ENCODE assay signal across 8 cellular contexts in the genomic region with DNA sequence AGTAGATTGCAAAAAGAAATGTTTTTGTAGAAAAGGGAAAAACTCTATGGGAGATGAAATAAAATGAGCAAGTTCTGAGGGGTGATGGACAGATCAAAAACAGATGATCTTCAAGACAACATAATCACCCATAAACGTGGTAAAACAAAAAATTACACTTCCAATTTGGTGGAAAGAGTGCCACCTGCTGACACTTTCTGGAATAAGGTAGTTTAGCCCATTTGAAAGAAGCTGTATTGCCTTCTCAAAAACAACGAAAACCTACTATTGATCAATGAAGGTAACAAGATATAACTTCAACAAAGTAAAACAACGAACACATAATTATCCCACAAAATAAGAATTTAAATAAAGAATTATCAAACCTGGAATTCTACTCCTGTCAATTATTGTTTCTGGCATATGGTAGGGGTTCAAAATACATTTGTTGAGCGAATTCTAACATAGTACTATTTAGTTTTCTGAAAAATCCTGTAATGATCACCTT. TPM values are rescaled to one million over a fixed set of nuclear protein-coding genes. Genes with fewer than 3 reads are reported as not detected.
DNase-seq lines count a peak whose midpoint lies in the region; ATAC-seq and TF ChIP-seq lines count a peak whose summit lies in the region.

No MANE protein-coding gene starts in this region.

- no peak overlapping the region for H3K27ac Mint-ChIP-seq in activated CD4-positive, alpha-beta T cell treated with anti-CD3 and anti-CD28 coated beads for 36 hours
- peak overlapping the region in 1 of 2 donors; percentile 39 for H3K27ac Mint-ChIP-seq in effector memory CD8-positive, alpha-beta T cell
- no peak overlapping the region for H3K27ac Mint-ChIP-seq in neural crest cell (ENCODE audit: unreplicated experiment)

- peak; percentile 76 for TF ChIP-seq CTCF in AG04450 (IDR thresholded peaks at IDR 0.05; ENCODE audit: low read depth, low read length)
- peak; percentile 67 for TF ChIP-seq CTCF in GM06990 (IDR thresholded peaks at IDR 0.05; ENCODE audit: insufficient read depth, low read length, poor library complexity, severe bottlenecking)
- peak; percentile 85 for TF ChIP-seq CTCF in neural crest cell (conservative IDR thresholded peaks at IDR 0.05)

- POLR2A ChIA-PET in AG04450 (lab: Yijun Ruan, JAX), result interaction anchor here (1.0 kb wide), 1 partner anchor 247 kb away, joined by 5 read pairs; the partner anchor contains the start of gene COPS4
- POLR2A ChIA-PET in activated CD4-positive, alpha-beta T cell treated with anti-CD3 and anti-CD28 coated beads for 36 hours (lab: Charles Lee), result interaction anchor here (0.5 to 1.4 kb wide), 3 partner anchors 207 to 385 kb away, joined by 3 to 4 read pairs (median 4); partner anchors contain the start of gene COPS4

- CTCF ChIA-PET in AG04450 (lab: Charles Lee), result interaction anchor here (0.6 to 3.1 kb wide), 24 partner anchors 9 to 820 kb away, joined by 3 to 69 read pairs (median 6); partner anchors contain the start of gene COPS4
- CTCF ChIA-PET in activated CD4-positive, alpha-beta T cell treated with anti-CD3 and anti-CD28 coated beads for 36 hours (lab: Charles Lee), result interaction anchor here (0.6 to 3.6 kb wide), 28 partner anchors 8 to 432 kb away, joined by 3 to 31 read pairs (median 4); partner anchors contain the start of genes COPS4, GPAT3 and PLAC8

- DNase-seq in AG04450 (ENCODE audit: low read depth, low spot score) (no peak), GM06990 (ENCODE audit: extremely low read depth, insufficient read length) (no peak), NCI-H2081 (lab: John Stamatoyannopoulos, UW) (peak; percentile 43 to 54), neural crest cell (ENCODE audit: low read depth, low spot score) (peak; percentile 64)
- peak; percentile 71 for DNase-seq in activated CD4-positive, alpha-beta T cell treated with anti-CD3 and anti-CD28 coated beads for 36 hours
- DNase-seq in effector memory CD8-positive, alpha-beta T cell, result peak; percentile 69 to 78 (median 70)

- H3K9me3 ChIP-seq in AG04450 (ENCODE audit: control insufficient read depth, insufficient read depth, low read length), result no peaks in the 10 kb centered on the region

- no peak overlapping the region for H3K27ac ChIP-seq in AG04450 (ENCODE audit: low read depth, low read length)

- H3K4me1 Mint-ChIP-seq in activated CD4-positive, alpha-beta T cell treated with anti-CD3 and anti-CD28 coated beads for 36 hours, result peaks cover 32% of the 10 kb centered on the region
- peaks cover 15 to 35% of the 10 kb centered on the region in 2 donors for H3K4me1 Mint-ChIP-seq in effector memory CD8-positive, alpha-beta T cell (ENCODE audit: low read depth in 2 of 2)
- H3K4me1 Mint-ChIP-seq in neural crest cell, result peaks cover 35% of the 10 kb centered on the region

- H3K27me3 Mint-ChIP-seq in activated CD4-positive, alpha-beta T cell treated with anti-CD3 and anti-CD28 coated beads for 36 hours, result no peaks in the 10 kb centered on the region
- H3K27me3 Mint-ChIP-seq in effector memory CD8-positive, alpha-beta T cell, result no peaks in the 10 kb centered on the region
- H3K27me3 Mint-ChIP-seq in neural crest cell (ENCODE audit: low read depth), result no peaks in the 10 kb centered on the region

- H3K4me3 Mint-ChIP-seq in activated CD4-positive, alpha-beta T cell treated with anti-CD3 and anti-CD28 coated beads for 36 hours, result no peak overlapping the region
- H3K4me3 Mint-ChIP-seq in effector memory CD8-positive, alpha-beta T cell, result no peak overlapping the region
- H3K4me3 Mint-ChIP-seq in neural crest cell, result peak overlapping the region; percentile 92

- H3K9me3 Mint-ChIP-seq in activated CD4-positive, alpha-beta T cell treated with anti-CD3 and anti-CD28 coated beads for 36 hours (ENCODE audit: low read depth), result no peaks in the 10 kb centered on the region
- no peaks in the 10 kb centered on the region for H3K9me3 Mint-ChIP-seq in effector memory CD8-positive, alpha-beta T cell
- H3K9me3 Mint-ChIP-seq in neural crest cell, result no peaks in the 10 kb centered on the region

- H3K36me3 ChIP-seq in GM06990 (ENCODE audit: control insufficient read depth, insufficient read depth, low read length), result no peaks in the 10 kb centered on the region; the same call in 1 of the 2 replicates

- H3K27me3 ChIP-seq in AG04450 (ENCODE audit: control insufficient read depth, insufficient read depth, low read length) (no peaks in the 10 kb centered on the region), GM06990 (replicated peaks; ENCODE audit: control insufficient read depth, insufficient read depth, low read length) (no peaks in the 10 kb centered on the region)

- intact Hi-C loops in activated CD4-positive, alpha-beta T cell treated with anti-CD3 and anti-CD28 coated beads for 36 hours (cut with DNase I, micrococcal nuclease), result loop anchor here (1.0 to 10.0 kb wide), 8 partner anchors 105 to 907 kb away; partner anchors contain the start of genes COPS4 (in 1 of the 2), ENOPH1 (in 1 of the 2), HNRNPD (in 1 of the 2) and HNRNPDL (in 1 of the 2)

- H3K4me3 ChIP-seq in AG04450 (ENCODE audit: low read depth, low read length), result no peak overlapping the region
- no peak overlapping the region for H3K4me3 ChIP-seq in GM06990 (replicated peaks; ENCODE audit: low read depth, low read length)

- peaks cover 10% of the 10 kb centered on the region for H3K36me3 Mint-ChIP-seq in activated CD4-positive, alpha-beta T cell treated with anti-CD3 and anti-CD28 coated beads for 36 hours (ENCODE audit: low read depth)
- H3K36me3 Mint-ChIP-seq in effector memory CD8-positive, alpha-beta T cell (ENCODE audit: insufficient read depth), result peaks cover 17% of the 10 kb centered on the region
- H3K36me3 Mint-ChIP-seq in neural crest cell (ENCODE audit: low read depth), result peaks cover 2% of the 10 kb centered on the region

- peak; percentile 13 for ATAC-seq in activated CD4-positive, alpha-beta T cell treated with anti-CD3 and anti-CD28 coated beads for 36 hours
- ATAC-seq in effector memory CD8-positive, alpha-beta T cell (replicated peaks), result no peak
- ATAC-seq in HG02642 (IDR thresholded peaks at IDR 0.05; ENCODE audit: poor library complexity, unreplicated experiment) (no peak), GM18868 (IDR thresholded peaks at IDR 0.05; ENCODE audit: unreplicated experiment) (no peak)

RNA-seq across cellular contexts. Expression of gene COQ2, which starts 2.5 kb away (rescaled TPM):
- 13.9 and 18.9 TPM in 2 replicates for polyA plus RNA-seq in AG04450 (2011; rRNA removed)
- polyA minus RNA-seq in AG04450 (2011; rRNA and poly(A)+ RNA removed), result 10.0 and 12.1 TPM in 2 replicates
- total RNA-seq in activated CD4-positive, alpha-beta T cell treated with anti-CD3 and anti-CD28 coated beads for 36 hours, result 10 to 100 TPM; 18.2 to 20.1 TPM
- 19.7 and 21.9 TPM in 2 replicates for total RNA-seq in neural crest cell

RNA-seq across cellular contexts. Expression of gene HPSE, which starts 52.6 kb away (rescaled TPM):
- polyA plus RNA-seq in AG04450 (2011; rRNA removed), result 0.32 and 0.37 TPM in 2 replicates
- polyA minus RNA-seq in AG04450 (2011; rRNA and poly(A)+ RNA removed), result 0.17 and 0.28 TPM in 2 replicates
- 10 to 100 TPM; 11.4 TPM for total RNA-seq in activated CD4-positive, alpha-beta T cell treated with anti-CD3 and anti-CD28 coated beads for 36 hours
- total RNA-seq in neural crest cell, result 0.30 and 0.32 TPM in 2 replicates

Comparison
In these comparisons a context has a peak if more than half of its experiments do, and no peak if none do; other contexts are left out.
1. DNase-seq: peak in NCI-H2081 (2 of 2), activated CD4-positive, alpha-beta T cell treated with anti-CD3 and anti-CD28 coated beads for 36 hours (single experiment), effector memory CD8-positive, alpha-beta T cell (3 of 3) and neural crest cell (single experiment); none in AG04450 (single experiment) and GM06990 (single experiment).
2. Peak in every context shown above with its lines, with median percentiles within 50 percentile points of each other: CTCF ChIP-seq.